ENCODE assay signal across 11 cellular contexts in genomic region chr7:4861673-4862072, GRCh38. TPM values are rescaled to one million over a fixed set of nuclear protein-coding genes. Genes with fewer than 3 reads are reported as not detected.
DNase-seq lines count a peak whose midpoint lies in the region; ATAC-seq and TF ChIP-seq lines count a peak whose summit lies in the region.
"Had no signal": no experiment of that assay in that cellular context is flagged by ENCODE, and none has a peak within 500 bp of the region (broad histone marks: within the 10 kb centered on the region; RNA-seq: fewer than 3 reads in every experiment).

Gene PAPOLB (minus strand): TSS chr7:4862030. CDS start chr7:4861810, 220 bp downstream.

- H3K4me2 ChIP-seq in GM23248 (ENCODE audit: unreplicated experiment) = no peak within 1 kb of the TSS

- no peak within 1 kb of the TSS for H3K27ac Mint-ChIP-seq in activated naive CD8-positive, alpha-beta T cell treated with anti-CD3 and anti-CD28 coated beads, Interleukin-2, amount 50 U/mL, for 24 hours
- H3K27ac Mint-ChIP-seq in stimulated activated memory B cell treated with anti-CD40 and anti-IgM and Interleukin-4, amounts not matched to agents 10 μg/mL and 1 μg/mL and 100 μg/mL, for 72 hours = peak within 1 kb of the TSS; percentile 79
- H3K27ac Mint-ChIP-seq: type B pancreatic cell had no signal

- H3K9me3 ChIP-seq in GM23248 (ENCODE audit: low read depth) (no peaks in the 10 kb centered on the region), iPS-18a (ENCODE audit: control insufficient read depth, low read depth, low read length) (no peaks in the 10 kb centered on the region), right lobe of liver (no peaks in the 10 kb centered on the region)

- H3K9me2 ChIP-seq in GM23248 (ENCODE audit: insufficient read depth) = no peaks in the 10 kb centered on the region

- peak; percentile 65 for ATAC-seq in activated naive CD8-positive, alpha-beta T cell treated with anti-CD3 and anti-CD28 coated beads, Interleukin-2, amount 50 U/mL, for 24 hours
- peak; percentile 68 for ATAC-seq in stimulated activated memory B cell treated with anti-CD40 and anti-IgM and Interleukin-4, amounts not matched to agents 10 μg/mL and 1 μg/mL and 100 μg/mL, for 72 hours
- no peak for ATAC-seq in right lobe of liver
- no peak for ATAC-seq in GM19351 (IDR thresholded peaks at IDR 0.05; ENCODE audit: unreplicated experiment)

- H2AFZ ChIP-seq in GM23248 = peak within 1 kb of the TSS; percentile 60

- intact Hi-C loops in right lobe of liver (cut with DNase I) = no loop called here

- no peak for TF ChIP-seq POLR2A in right lobe of liver (IDR thresholded peaks at IDR 0.05)

- H3K4me1 ChIP-seq in GM23248 (ENCODE audit: insufficient read depth) (no peaks in the 10 kb centered on the region), iPS-18a (ENCODE audit: control insufficient read depth, low read depth, low read length) (no peaks in the 10 kb centered on the region), right lobe of liver (no peaks in the 10 kb centered on the region)

- no peaks in the 10 kb centered on the region for H3F3A ChIP-seq in GM23248 (ENCODE audit: insufficient read depth)

- no peak for TF ChIP-seq CTCF in right lobe of liver (IDR thresholded peaks at IDR 0.05)

- H3K4me3 ChIP-seq in GM23248 (peak within 1 kb of the TSS; percentile 55), iPS-18a (ENCODE audit: low read length) (peak within 1 kb of the TSS; percentile 34), right lobe of liver (peak within 1 kb of the TSS in 1 of 3 donors; percentile 31)

- no peak within 1 kb of the TSS for H3K27ac ChIP-seq in GM23248
- H3K27ac ChIP-seq in iPS-18a (ENCODE audit: low read length) = no peak within 1 kb of the TSS
- H3K27ac ChIP-seq in right lobe of liver = no peak within 1 kb of the TSS

- H4K20me1 ChIP-seq in GM23248 (ENCODE audit: insufficient read depth) = no peaks in the 10 kb centered on the region

- peaks cover 9% of the 10 kb centered on the region for H3K9me3 Mint-ChIP-seq in activated naive CD8-positive, alpha-beta T cell treated with anti-CD3 and anti-CD28 coated beads, Interleukin-2, amount 50 U/mL, for 24 hours
- peaks cover 7% of the 10 kb centered on the region for H3K9me3 Mint-ChIP-seq in stimulated activated memory B cell treated with anti-CD40 and anti-IgM and Interleukin-4, amounts not matched to agents 10 μg/mL and 1 μg/mL and 100 μg/mL, for 72 hours

- DNase-seq in GM23248 (peak; percentile 17), right lobe of liver (no peak), medulla oblongata (ENCODE audit: extremely low spot score) (no peak), AG08395 (ENCODE audit: low spot score) (no peak)
- DNase-seq in activated naive CD8-positive, alpha-beta T cell treated with anti-CD3 and anti-CD28 coated beads, Interleukin-2, amount 50 U/mL, for 24 hours = peak; percentile 45
- DNase-seq: activated CD4-positive, CD25-positive, alpha-beta regulatory T cell had no signal

- H3K4me1 Mint-ChIP-seq in activated naive CD8-positive, alpha-beta T cell treated with anti-CD3 and anti-CD28 coated beads, Interleukin-2, amount 50 U/mL, for 24 hours = peaks cover 3% of the 10 kb centered on the region
- no peaks in the 10 kb centered on the region for H3K4me1 Mint-ChIP-seq in stimulated activated memory B cell treated with anti-CD40 and anti-IgM and Interleukin-4, amounts not matched to agents 10 μg/mL and 1 μg/mL and 100 μg/mL, for 72 hours

- H3K9ac ChIP-seq in GM23248 = no peak within 1 kb of the TSS
- no peak within 1 kb of the TSS for H3K9ac ChIP-seq in iPS-18a (ENCODE audit: low read length)

- peaks cover 4% of the 10 kb centered on the region for H3K36me3 Mint-ChIP-seq in activated naive CD8-positive, alpha-beta T cell treated with anti-CD3 and anti-CD28 coated beads, Interleukin-2, amount 50 U/mL, for 24 hours (ENCODE audit: low read depth)
- no peaks in the 10 kb centered on the region for H3K36me3 Mint-ChIP-seq in stimulated activated memory B cell treated with anti-CD40 and anti-IgM and Interleukin-4, amounts not matched to agents 10 μg/mL and 1 μg/mL and 100 μg/mL, for 72 hours

- in situ Hi-C loops in GM23248 (cut with MboI) = no loop called here

- whole genome bisulfite sequencing in GM23248 (ENCODE audit: low coverage in 1 of 2, low lambda C conversion rate in 2 of 2, missing lambda C conversion rate in 2 of 2), 2 experiments = 31 to 33% methylated on average over 36 to 46 of the region's 46 CpGs
- 11% methylated on average over 21 of the region's 46 CpGs for WGBS in right lobe of liver (ENCODE audit: insufficient coverage, low coverage, low lambda C conversion rate, missing lambda C conversion rate)

- H3K27me3 ChIP-seq in GM23248 (replicated peaks; ENCODE audit: insufficient read depth) = no peaks in the 10 kb centered on the region
- peaks cover 19% of the 10 kb centered on the region for H3K27me3 ChIP-seq in iPS-18a (ENCODE audit: control insufficient read depth, insufficient read depth, low read length)
- no peaks in the 10 kb centered on the region for H3K27me3 ChIP-seq in right lobe of liver

- H3K36me3 ChIP-seq in GM23248 (ENCODE audit: low read depth) = no peaks in the 10 kb centered on the region
- no peaks in the 10 kb centered on the region for H3K36me3 ChIP-seq in iPS-18a (ENCODE audit: control insufficient read depth, low read depth, low read length)
- H3K36me3 ChIP-seq in right lobe of liver = no peaks in the 10 kb centered on the region

- peaks cover 33% of the 10 kb centered on the region for H3K27me3 Mint-ChIP-seq in activated naive CD8-positive, alpha-beta T cell treated with anti-CD3 and anti-CD28 coated beads, Interleukin-2, amount 50 U/mL, for 24 hours
- H3K27me3 Mint-ChIP-seq in stimulated activated memory B cell treated with anti-CD40 and anti-IgM and Interleukin-4, amounts not matched to agents 10 μg/mL and 1 μg/mL and 100 μg/mL, for 72 hours = peaks cover 60% of the 10 kb centered on the region
- H3K27me3 Mint-ChIP-seq: type B pancreatic cell had no signal

- H3K79me2 ChIP-seq in GM23248 (ENCODE audit: insufficient read depth) = no peaks in the 10 kb centered on the region

- H3K4me3 Mint-ChIP-seq in activated naive CD8-positive, alpha-beta T cell treated with anti-CD3 and anti-CD28 coated beads, Interleukin-2, amount 50 U/mL, for 24 hours = peak within 1 kb of the TSS; percentile 24
- peak within 1 kb of the TSS; percentile 77 for H3K4me3 Mint-ChIP-seq in stimulated activated memory B cell treated with anti-CD40 and anti-IgM and Interleukin-4, amounts not matched to agents 10 μg/mL and 1 μg/mL and 100 μg/mL, for 72 hours
- H3K4me3 Mint-ChIP-seq: type B pancreatic cell had no signal

RNA-seq across cellular contexts. Expression of gene PAPOLB, which starts in this region (rescaled TPM):
- total RNA-seq in GM23248 (2014; rRNA removed; shearing (Covaris generic)) = 0.11 TPM in 1 of 2 replicates, not detected in the other
- polyA plus RNA-seq in GM23248 (2016; fragmentation: Nextera tagmentation; extraction: Ambion mirVana) = 0.04 TPM in 1 of 2 replicates, not detected in the other
- total RNA-seq in right lobe of liver = not detected
- total RNA-seq: HT-29 had no signal

Comparison
In these comparisons a context has a peak if more than half of its experiments do, and no peak if none do; other contexts are left out.
1. Peak in DNase-seq and H3K4me3 ChIP-seq in GM23248; RNA of the gene not detected or under 1 TPM.
2. ATAC-seq: peak in activated naive CD8-positive, alpha-beta T cell treated with anti-CD3 and anti-CD28 coated beads, Interleukin-2, amount 50 U/mL, for 24 hours (single experiment) and stimulated activated memory B cell treated with anti-CD40 and anti-IgM and Interleukin-4, amounts not matched to agents 10 μg/mL and 1 μg/mL and 100 μg/mL, for 72 hours (single experiment); none in right lobe of liver (0 of 4) and GM19351 (single experiment).